In genomic region chr16:8850279-8850885, GRCh38 we compare ENCODE assay signal across 8 cellular contexts. TPM values are rescaled to one million over a fixed set of nuclear protein-coding genes. Genes with fewer than 3 reads are reported as not detected.
DNase-seq lines count a peak whose midpoint lies in the region; ATAC-seq and TF ChIP-seq lines count a peak whose summit lies in the region.

No MANE protein-coding gene starts in this region.

- DNase-seq in activated effector memory CD4-positive, alpha-beta T cell treated with anti-CD3 and anti-CD28 coated beads, Interleukin-2, amount 50 U/mL, for 16 hours = peak; percentile 56
- no peak for DNase-seq in activated effector memory CD4-positive, alpha-beta T cell treated with Interleukin-2 at 50 U/mL for 16 hours
- no peak for DNase-seq in activated CD8-positive, alpha-beta T cell treated with anti-CD3 and anti-CD28 coated beads for 36 hours
- DNase-seq in right atrium auricular region (ENCODE audit: low spot score) (no peak), tibial nerve (ENCODE audit: low spot score in 2 of 2) (peak; percentile 54 to 55), SHP77 treated with DMSO at 0.1 percent for 48 hours (lab: John Stamatoyannopoulos, UW) (no peak), iPS-NIHi7 (ENCODE audit: extremely low spot score) (no peak)
- DNase-seq in activated CD4-positive, alpha-beta T cell treated with anti-CD3 and anti-CD28 coated beads, Interleukin-2, amount 50 U/mL, for 4 hours = no peak

- H3K27me3 Mint-ChIP-seq in activated CD8-positive, alpha-beta T cell treated with anti-CD3 and anti-CD28 coated beads for 36 hours = no peaks in the 10 kb centered on the region

- peaks cover 0 to 12% of the 10 kb centered on the region in 2 donors for H3K4me1 ChIP-seq in right atrium auricular region
- H3K4me1 ChIP-seq in tibial nerve = peaks cover 0 to 82% (median 15%) of the 10 kb centered on the region in 4 donors

- H3K27ac ChIP-seq in right atrium auricular region (peak overlapping the region; percentile 32 to 35), tibial nerve (peak overlapping the region in 2 of 4 donors; percentile 74)

- H3K36me3 ChIP-seq in right atrium auricular region (peaks cover 50% of the 10 kb centered on the region), tibial nerve (peaks cover 0 to 83% (median 0%) of the 10 kb centered on the region in 3 donors)

- peak; percentile 15 for ATAC-seq in activated CD8-positive, alpha-beta T cell treated with anti-CD3 and anti-CD28 coated beads for 36 hours

- H3K4me1 Mint-ChIP-seq in activated CD8-positive, alpha-beta T cell treated with anti-CD3 and anti-CD28 coated beads for 36 hours (ENCODE audit: low read depth) = peaks cover 24% of the 10 kb centered on the region

- H3K36me3 Mint-ChIP-seq in activated CD8-positive, alpha-beta T cell treated with anti-CD3 and anti-CD28 coated beads for 36 hours (ENCODE audit: low read depth) = peaks cover 41% of the 10 kb centered on the region

- peak in 1 of 2 donors; percentile 76 for TF ChIP-seq EP300 in tibial nerve (IDR thresholded peaks at IDR 0.05)

- H3K9me3 ChIP-seq in right atrium auricular region = no peaks in the 10 kb centered on the region
- no peaks in the 10 kb centered on the region for H3K9me3 ChIP-seq in tibial nerve

- H3K4me3 ChIP-seq in right atrium auricular region (no peak overlapping the region), tibial nerve (no peak overlapping the region)

- H3K27me3 ChIP-seq in right atrium auricular region (no peaks in the 10 kb centered on the region), tibial nerve (no peaks in the 10 kb centered on the region)

- WGBS in tibial nerve, 2 donors = 42 to 58% methylated on average over 10 to 11 of the region's 11 CpGs

- intact Hi-C loops in activated CD8-positive, alpha-beta T cell treated with anti-CD3 and anti-CD28 coated beads for 36 hours (cut with micrococcal nuclease) = no loop called here

- H3K27ac Mint-ChIP-seq in activated CD8-positive, alpha-beta T cell treated with anti-CD3 and anti-CD28 coated beads for 36 hours = peak overlapping the region; percentile 87

- POLR2A ChIA-PET in activated CD8-positive, alpha-beta T cell treated with anti-CD3 and anti-CD28 coated beads for 36 hours (lab: Charles Lee) = interaction anchor here (0.6 to 9.0 kb wide), 4 partner anchors 10 to 197 kb away, joined by 3 to 99 read pairs (median 4); partner anchors contain the start of gene CARHSP1

- H3K4me3 Mint-ChIP-seq in activated CD8-positive, alpha-beta T cell treated with anti-CD3 and anti-CD28 coated beads for 36 hours = no peak overlapping the region

- no peaks in the 10 kb centered on the region for H3K9me3 Mint-ChIP-seq in activated CD8-positive, alpha-beta T cell treated with anti-CD3 and anti-CD28 coated beads for 36 hours

- CTCF ChIA-PET in activated CD8-positive, alpha-beta T cell treated with anti-CD3 and anti-CD28 coated beads for 36 hours (lab: Charles Lee) = interaction anchor here (0.8 to 2.1 kb wide), 2 partner anchors 29 to 30 kb away, joined by 4 to 5 read pairs; no protein-coding TSS in a partner anchor

- no peak for TF ChIP-seq CTCF in activated CD8-positive, alpha-beta T cell treated with anti-CD3 and anti-CD28 coated beads for 36 hours (IDR thresholded peaks at IDR 0.05)
- TF ChIP-seq CTCF in right atrium auricular region (IDR thresholded peaks at IDR 0.05) (no peak), tibial nerve (IDR thresholded peaks at IDR 0.05) (no peak)

- TF ChIP-seq POLR2A in tibial nerve (IDR thresholded peaks at IDR 0.05) = no peak

RNA-seq across cellular contexts. Expression of gene CARHSP1, which starts 18.4 kb away (rescaled TPM):
- 10 to 100 TPM; 63.9 to 72.6 TPM for total RNA-seq in activated CD8-positive, alpha-beta T cell treated with anti-CD3 and anti-CD28 coated beads for 36 hours
- total RNA-seq in right atrium auricular region (10 to 100 TPM; 28.4 to 84.8 TPM), tibial nerve (100 to 1,000 TPM in 3 of 4 donors, 10 to 100 TPM in 1; 90.6 to 169 (median 160) TPM)

RNA-seq across cellular contexts. Expression of gene LITAFD, which starts 31.8 kb away (rescaled TPM):
- total RNA-seq in activated CD8-positive, alpha-beta T cell treated with anti-CD3 and anti-CD28 coated beads for 36 hours = not detected
- total RNA-seq in right atrium auricular region (not detected), tibial nerve (not detected)

RNA-seq across cellular contexts. Expression of gene PMM2, which starts 52.7 kb away (rescaled TPM):
- total RNA-seq in activated CD8-positive, alpha-beta T cell treated with anti-CD3 and anti-CD28 coated beads for 36 hours = 10 to 100 TPM; 32.7 to 34.3 TPM
- total RNA-seq in right atrium auricular region = 10 to 100 TPM; 14.5 to 20.5 TPM
- total RNA-seq in tibial nerve = 10 to 100 TPM; 37.6 to 73.8 (median 52.7) TPM

RNA-seq across cellular contexts. Expression of gene TMEM186, which starts 52.9 kb away (rescaled TPM):
- total RNA-seq in activated CD8-positive, alpha-beta T cell treated with anti-CD3 and anti-CD28 coated beads for 36 hours = 10 to 100 TPM; 15.3 to 15.4 TPM
- total RNA-seq in right atrium auricular region = 1 to 10 TPM; 6.3 to 7.6 TPM
- total RNA-seq in tibial nerve = 1 to 10 TPM; 5.7 to 9.6 (median 7.2) TPM

Comparison
In these comparisons a context has a peak if more than half of its experiments do, and no peak if none do; other contexts are left out.
1. DNase-seq: peak in activated effector memory CD4-positive, alpha-beta T cell treated with anti-CD3 and anti-CD28 coated beads, Interleukin-2, amount 50 U/mL, for 16 hours (single experiment) and tibial nerve (2 of 2); none in activated effector memory CD4-positive, alpha-beta T cell treated with Interleukin-2 at 50 U/mL for 16 hours (single experiment), activated CD8-positive, alpha-beta T cell treated with anti-CD3 and anti-CD28 coated beads for 36 hours (single experiment), right atrium auricular region (single experiment), SHP77 treated with DMSO at 0.1 percent for 48 hours (single experiment), activated CD4-positive, alpha-beta T cell treated with anti-CD3 and anti-CD28 coated beads, Interleukin-2, amount 50 U/mL, for 4 hours (0 of 2) and iPS-NIHi7 (single experiment).